12 cellular contexts compared by ENCODE assay signal in genomic region chr2:109217362-109218086, GRCh38.
A peak's percentile ranks its signal among the peaks of the same experiment; 100 is the strongest.
DNase-seq lines count a peak whose midpoint lies in the region; ATAC-seq, FAIRE-seq and TF ChIP-seq lines count a peak whose summit lies in the region.
"Had no signal": no experiment of that assay in that cellular context is flagged by ENCODE, and none has a peak within 500 bp of the region (broad histone marks: within the 10 kb centered on the region; RNA-seq: fewer than 3 reads in every experiment).

No MANE protein-coding gene starts in this region.

- H3K4me3 ChIP-seq in adipocyte (ENCODE audit: low read length) (no peak overlapping the region), HepG2 (replicated peaks in 1 of 3; ENCODE audit: insufficient read depth in 1 of 3, low read depth in 2 of 3, low read length in 3 of 3) (peak overlapping the region in 1 of 3 experiments; percentile 38; a peak in 1 of 6 replicates), WERI-Rb-1 (ENCODE audit: low read depth, low read length) (no peak overlapping the region)

- DNase-seq in AG08395 (ENCODE audit: low spot score) (peak; percentile 75), ELR (ENCODE audit: low read depth) (peak; percentile 97), adipocyte (ENCODE audit: low read depth) (peak; percentile 40), HepG2 (ENCODE audit: low spot score) (no peak), NCI-H69 (lab: John Stamatoyannopoulos, UW) (no peak), SK-N-DZ (ENCODE audit: low spot score) (no peak), WERI-Rb-1 (no peak)
- DNase-seq: NCI-H1436; stimulated activated CD4-positive, alpha-beta T cell treated with anti-CD3 and anti-CD28 coated beads, Interleukin-2, amount 100 ng/mL, for 48 hours had no signal

- no TSS peak for BruUV-seq in HepG2 (replicated peaks; lab: Mats Ljungman, UMichigan)

- 68% methylated on average over 12 of the region's 12 CpGs for WGBS in HepG2 (ENCODE audit: low lambda C conversion rate)

- H3K36me3 ChIP-seq in adipocyte (ENCODE audit: control insufficient read depth, insufficient read depth, low read length, severe bottlenecking): no peaks in the 10 kb centered on the region
- H3K36me3 ChIP-seq in HepG2 (replicated peaks in 1 of 2; ENCODE audit: control insufficient read depth in 1 of 2, insufficient read depth in 2 of 2, low read length in 2 of 2): no peaks in the 10 kb centered on the region
- H3K36me3 ChIP-seq in WERI-Rb-1: no peaks in the 10 kb centered on the region

- H2AFZ ChIP-seq in HepG2 (ENCODE audit: low read length): no peak overlapping the region

- TF ChIP-seq POLR2A in HepG2 (IDR thresholded peaks at IDR 0.05; ENCODE audit: insufficient read depth in 1 of 2, low read depth in 2 of 2, low read length in 2 of 2): no peak

- no peaks in the 10 kb centered on the region for H3K79me2 ChIP-seq in HepG2 (ENCODE audit: insufficient read depth, low read length)

- POLR2A ChIA-PET in HepG2 (lab: Yijun Ruan, JAX): interaction anchor here (0.6 kb wide), 1 partner anchor 9 kb away, joined by 3 read pairs; no protein-coding TSS in a partner anchor

- TF ChIP-seq CTCF in HepG2 (CRISPR knock-in tag; IDR thresholded peaks at IDR 0.05) (no peak), WERI-Rb-1 (IDR thresholded peaks at IDR 0.05; ENCODE audit: low read depth, low read length) (no peak)

- no peak for TF ChIP-seq RAD21 in HepG2 (CRISPR knock-in tag; IDR thresholded peaks at IDR 0.05)

- TF ChIP-seq EP300 in HepG2 (IDR thresholded peaks at IDR 0.05; ENCODE audit: low read depth in 2 of 2, low read length in 2 of 2) (no peak), HepG2 (CRISPR knock-in tag; IDR thresholded peaks at IDR 0.05; ENCODE audit: borderline replicate concordance) (no peak)

- in situ Hi-C loops in HepG2 (cut with HindIII; ENCODE audit: extremely low pct_ligation_motif_present, low pct_unique_long_range_greater_than_20kb): no loop called here

- no peaks in the 10 kb centered on the region for H4K20me1 ChIP-seq in HepG2 (ENCODE audit: insufficient read depth, low read length)

- H3K4me1 ChIP-seq in adipocyte (ENCODE audit: control insufficient read depth, insufficient read depth, low read length): peaks cover 14% of the 10 kb centered on the region
- peaks cover 36% of the 10 kb centered on the region for H3K4me1 ChIP-seq in HepG2 (ENCODE audit: insufficient read depth, low read length)

- no peak for ATAC-seq in HepG2
- no peak for ATAC-seq in HG02870 (IDR thresholded peaks at IDR 0.05; ENCODE audit: unreplicated experiment)

- H3K9me3 ChIP-seq in adipocyte (ENCODE audit: control insufficient read depth, low read length) (no peaks in the 10 kb centered on the region), HepG2 (ENCODE audit: low read length) (no peaks in the 10 kb centered on the region), WERI-Rb-1 (ENCODE audit: severe bottlenecking) (no peaks in the 10 kb centered on the region)

- intact Hi-C loops in HepG2 (cut with micrococcal nuclease; ENCODE audit: unreplicated experiment): no loop called here

- H3K27ac ChIP-seq in HepG2 (ENCODE audit: extremely low read length, insufficient read depth, low read length) (no peak overlapping the region), WERI-Rb-1 (no peak overlapping the region)

- H3K4me2 ChIP-seq in HepG2 (ENCODE audit: low read depth, low read length): peak overlapping the region; percentile 68; the same call in 1 of the 2 replicates

- H3K9ac ChIP-seq in adipocyte (ENCODE audit: low read length) (no peak overlapping the region), HepG2 (ENCODE audit: insufficient read depth, low read depth, low read length) (no peak overlapping the region)

- FAIRE-seq in HepG2 (lab: Jason Lieb, UNC): no peak
- FAIRE-seq: bronchial epithelial cell, keratinocyte had no signal

- CTCF ChIA-PET in HepG2 (lab: Yijun Ruan, JAX; ENCODE audit: low intra/inter-chr PET ratio, low total read pairs): no interaction called here

- H3K27me3 ChIP-seq in adipocyte (replicated peaks; ENCODE audit: control insufficient read depth, insufficient read depth, low read length): no peaks in the 10 kb centered on the region
- peaks cover 0 to 4% of the 10 kb centered on the region in 2 experiments; a peak in 1 of 5 replicates for H3K27me3 ChIP-seq in HepG2 (ENCODE audit: control insufficient read depth in 1 of 2, insufficient read depth in 2 of 2, low read length in 2 of 2)
- H3K27me3 ChIP-seq in WERI-Rb-1 (ENCODE audit: insufficient read depth, low read depth, severe bottlenecking): no peaks in the 10 kb centered on the region

TF ChIP-seq in HepG2, 621 proteins besides CTCF, POLR2A, EP300 and RAD21:
- TF ChIP-seq ZNF788 (CRISPR knock-in tag; IDR thresholded peaks at IDR 0.05; ENCODE audit: borderline replicate concordance) (0 out of 2 replicates have a peak, but pooled peaks have one; percentile 32), ZNF709 (CRISPR knock-in tag; IDR thresholded peaks at IDR 0.05) (0 out of 2 replicates have a peak, but pooled peaks have one; percentile 3), GTF3A (CRISPR knock-in tag; conservative IDR thresholded peaks at IDR 0.05) (no peak), GATA4 (IDR thresholded peaks at IDR 0.05; ENCODE audit: borderline replicate concordance, low read depth) (no peak), SMAD3 (CRISPR knock-in tag; IDR thresholded peaks at IDR 0.05) (no peak), EEA1 (CRISPR knock-in tag; IDR thresholded peaks at IDR 0.05; ENCODE audit: borderline replicate concordance) (no peak), HNRNPLL (IDR thresholded peaks at IDR 0.05; ENCODE audit: low read depth, low read length, poor library complexity, severe bottlenecking) (peak; percentile 11), TBP (CRISPR knock-in tag; IDR thresholded peaks at IDR 0.05) (no peak), ZNF18 (CRISPR knock-in tag; IDR thresholded peaks at IDR 0.05; ENCODE audit: insufficient replicate concordance) (no peak), SP2 (CRISPR knock-in tag; IDR thresholded peaks at IDR 0.05) (no peak), BRF2 (CRISPR knock-in tag; IDR thresholded peaks at IDR 0.05) (no peak), ZNF225 (CRISPR knock-in tag; IDR thresholded peaks at IDR 0.05) (peak; percentile 51; the same call in 1 of the 2 replicates), ASH2L (IDR thresholded peaks at IDR 0.05; ENCODE audit: insufficient read length, low read depth, low read length) (no peak), KMT2A (CRISPR knock-in tag; IDR thresholded peaks at IDR 0.05) (no peak)

Comparison
In these comparisons a context has a peak if more than half of its experiments do, and no peak if none do; other contexts are left out.
1. DNase-seq: peak in AG08395 (single experiment), ELR (single experiment) and adipocyte (single experiment); none in HepG2 (single experiment), NCI-H69 (single experiment), SK-N-DZ (single experiment) and WERI-Rb-1 (single experiment).